21 cellular contexts compared by ENCODE assay signal in the genomic region with DNA sequence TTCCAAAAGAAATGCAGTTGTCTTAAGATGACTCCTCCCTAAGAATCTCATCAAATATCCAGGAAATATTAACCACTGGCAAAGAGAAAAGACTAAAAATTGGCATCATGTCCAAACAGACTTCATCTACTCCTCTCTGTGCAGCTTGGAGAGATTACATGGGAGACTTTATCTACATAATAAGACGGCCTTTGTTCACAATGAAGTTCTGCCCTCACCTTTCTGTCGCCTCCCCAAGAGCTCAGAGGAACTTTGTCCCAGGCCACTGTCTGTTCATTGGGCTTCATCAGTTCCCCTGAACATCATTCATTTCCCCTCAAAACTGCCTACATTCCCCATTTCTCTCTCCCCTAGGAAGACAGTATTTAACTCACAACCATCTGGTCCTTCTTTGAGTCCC. TPM values are rescaled to one million over a fixed set of nuclear protein-coding genes. Genes with fewer than 3 reads are reported as not detected.
DNase-seq lines count a peak whose midpoint lies in the region; ATAC-seq, FAIRE-seq and TF ChIP-seq lines count a peak whose summit lies in the region.
"Had no signal": no experiment of that assay in that cellular context is flagged by ENCODE, and none has a peak within 500 bp of the region (broad histone marks: within the 10 kb centered on the region; RNA-seq: fewer than 3 reads in every experiment).

No MANE protein-coding gene starts in this region.

- TF ChIP-seq POLR2A in erythroblast (IDR thresholded peaks at IDR 0.05; ENCODE audit: low read length): no peak

- H3K27me3 Mint-ChIP-seq in astrocyte (ENCODE audit: low read depth, unreplicated experiment) (no peaks in the 10 kb centered on the region), endothelial cell (ENCODE audit: unreplicated experiment) (no peaks in the 10 kb centered on the region)
- H3K27me3 Mint-ChIP-seq in stimulated activated naive CD8-positive, alpha-beta T cell treated with anti-CD3 and anti-CD28 coated beads, Interleukin-15, amount 100 ng/mL, for 72 hours: no peaks in the 10 kb centered on the region
- H3K27me3 Mint-ChIP-seq: CD4-positive, CD25-positive, alpha-beta regulatory T cell; CD8-positive, alpha-beta memory T cell; IgD-negative memory B cell had no signal

- no peak overlapping the region for H3K27ac ChIP-seq in HEK293 (ENCODE audit: extremely low read depth, low read depth, low read length)
- no peak overlapping the region for H3K27ac ChIP-seq in astrocyte (ENCODE audit: low read depth, low read length)
- H3K27ac ChIP-seq in osteoblast (ENCODE audit: low read depth, low read length): no peak overlapping the region

- H3K79me2 ChIP-seq in astrocyte (ENCODE audit: insufficient read depth, low read length) (no peaks in the 10 kb centered on the region), osteoblast (ENCODE audit: insufficient read depth, low read length) (no peaks in the 10 kb centered on the region)

- no peak overlapping the region for H3K4me3 ChIP-seq in HEK293 (ENCODE audit: low read depth, low read length)
- H3K4me3 ChIP-seq in astrocyte (ENCODE audit: insufficient read depth, low read depth, low read length): no peak overlapping the region
- H3K4me3 ChIP-seq in osteoblast (ENCODE audit: insufficient read depth, low read length): no peak overlapping the region
- H3K4me3 ChIP-seq: GM12878 had no signal

- peaks cover 1% of the 10 kb centered on the region for H3K9me3 Mint-ChIP-seq in astrocyte (ENCODE audit: unreplicated experiment)
- no peaks in the 10 kb centered on the region for H3K9me3 Mint-ChIP-seq in endothelial cell (ENCODE audit: unreplicated experiment)
- peaks cover 0 to 5% of the 10 kb centered on the region in 2 donors for H3K9me3 Mint-ChIP-seq in stimulated activated naive CD8-positive, alpha-beta T cell treated with anti-CD3 and anti-CD28 coated beads, Interleukin-15, amount 100 ng/mL, for 72 hours
- H3K9me3 Mint-ChIP-seq: CD4-positive, CD25-positive, alpha-beta regulatory T cell; CD8-positive, alpha-beta memory T cell; IgD-negative memory B cell had no signal

- H3K9ac ChIP-seq in astrocyte (ENCODE audit: low read length): no peak overlapping the region

- H2AFZ ChIP-seq in astrocyte (ENCODE audit: low read depth, low read length): no peak overlapping the region
- no peak overlapping the region for H2AFZ ChIP-seq in osteoblast (ENCODE audit: low read length)

- H4K20me1 ChIP-seq in astrocyte (ENCODE audit: insufficient read depth, low read length) (no peaks in the 10 kb centered on the region), osteoblast (ENCODE audit: insufficient read depth, low read length) (no peaks in the 10 kb centered on the region)

- H3K4me1 ChIP-seq in HEK293 (ENCODE audit: control insufficient read depth, insufficient read depth, low read length) (no peaks in the 10 kb centered on the region), astrocyte (ENCODE audit: insufficient read depth, low read length) (peaks cover 9% of the 10 kb centered on the region), osteoblast (ENCODE audit: insufficient read depth, low read length) (peaks cover 9% of the 10 kb centered on the region)
- H3K4me1 ChIP-seq: BE2C had no signal

- H3K36me3 ChIP-seq in HEK293 (ENCODE audit: control insufficient read depth in 2 of 2, insufficient read depth in 1 of 2, low read length in 2 of 2) (peaks cover 0 to 15% of the 10 kb centered on the region in 2 experiments; a peak in 2 of 3 replicates), astrocyte (ENCODE audit: insufficient read depth, low read length) (no peaks in the 10 kb centered on the region), osteoblast (ENCODE audit: insufficient read depth, low read length) (no peaks in the 10 kb centered on the region)
- H3K36me3 ChIP-seq: BE2C had no signal

- no peak for FAIRE-seq in astrocyte (lab: Jason Lieb, UNC)
- FAIRE-seq: GM12878, HTR-8/SVneo had no signal

- no peak for DNase-seq in astrocyte (ENCODE audit: low read depth)
- no peak for DNase-seq in endothelial cell (ENCODE audit: low spot score)
- DNase-seq in osteoblast (ENCODE audit: insufficient read length, low spot score, missing footprints): peak; percentile 46
- DNase-seq in stimulated activated naive CD8-positive, alpha-beta T cell treated with anti-CD3 and anti-CD28 coated beads, Interleukin-15, amount 100 ng/mL, for 72 hours: no peak
- DNase-seq in activated CD8-positive, alpha-beta memory T cell treated with anti-CD3 and anti-CD28 coated beads, Interleukin-2, amount 50 U/mL, for 4 hours: no peak
- DNase-seq in erythroblast (lab: John Stamatoyannopoulos, UW): no peak
- DNase-seq: BE2C; C1 segment of cervical spinal cord; CD4-positive, CD25-positive, alpha-beta regulatory T cell; CD8-positive, alpha-beta memory T cell; COR-L47; DMS 273 treated with DMSO at 0.1 percent for 48 hours; DMS53; DND-41; EL; GOT3; HCEC 1CT had no signal

- H3K27me3 ChIP-seq in astrocyte (ENCODE audit: insufficient read depth, low read length) (no peaks in the 10 kb centered on the region), osteoblast (ENCODE audit: insufficient read depth, low read length) (no peaks in the 10 kb centered on the region)
- H3K27me3 ChIP-seq: BE2C had no signal

- CTCF ChIA-PET in HEK293 (lab: Yijun Ruan, JAX): interaction anchor here (1.4 kb wide), 1 partner anchor 21 kb away, joined by 4 read pairs; no protein-coding TSS in a partner anchor

- TF ChIP-seq CTCF in HEK293 (tag by site-specific recombination; IDR thresholded peaks at IDR 0.05): no peak
- no peak for TF ChIP-seq CTCF in astrocyte (IDR thresholded peaks at IDR 0.05; ENCODE audit: insufficient read depth, low read depth, low read length)
- TF ChIP-seq CTCF in endothelial cell (IDR thresholded peaks at IDR 0.05; ENCODE audit: unreplicated experiment): no peak
- no peak for TF ChIP-seq CTCF in osteoblast (IDR thresholded peaks at IDR 0.05; ENCODE audit: extremely low read depth, low read depth, low read length)

- no peak overlapping the region for H3K27ac Mint-ChIP-seq in astrocyte (ENCODE audit: unreplicated experiment)
- H3K27ac Mint-ChIP-seq in endothelial cell (ENCODE audit: unreplicated experiment): peak overlapping the region; percentile 74
- no peak overlapping the region for H3K27ac Mint-ChIP-seq in stimulated activated naive CD8-positive, alpha-beta T cell treated with anti-CD3 and anti-CD28 coated beads, Interleukin-15, amount 100 ng/mL, for 72 hours
- H3K27ac Mint-ChIP-seq: CD8-positive, alpha-beta memory T cell; IgD-negative memory B cell had no signal

- no peaks in the 10 kb centered on the region for H3K9me3 ChIP-seq in HEK293 (ENCODE audit: control insufficient read depth, insufficient read depth, low read depth, low read length)
- H3K9me3 ChIP-seq in astrocyte (ENCODE audit: insufficient read depth, low read depth, low read length): no peaks in the 10 kb centered on the region
- no peaks in the 10 kb centered on the region for H3K9me3 ChIP-seq in osteoblast (ENCODE audit: low read depth, low read length)
- H3K9me3 ChIP-seq: BE2C had no signal

- no peak overlapping the region for H3K4me2 ChIP-seq in astrocyte (ENCODE audit: low read length)
- no peak overlapping the region for H3K4me2 ChIP-seq in osteoblast (ENCODE audit: insufficient read depth, low read length)

- no peak for ATAC-seq in stimulated activated naive CD8-positive, alpha-beta T cell treated with anti-CD3 and anti-CD28 coated beads, Interleukin-15, amount 100 ng/mL, for 72 hours
- ATAC-seq: GM12878 had no signal

- H3K36me3 Mint-ChIP-seq in astrocyte (ENCODE audit: low read depth, unreplicated experiment): peaks cover 11% of the 10 kb centered on the region
- H3K36me3 Mint-ChIP-seq in endothelial cell (ENCODE audit: low read depth, unreplicated experiment): peaks cover 23% of the 10 kb centered on the region
- H3K36me3 Mint-ChIP-seq: IgD-negative memory B cell had no signal

- H3K4me1 Mint-ChIP-seq in astrocyte (ENCODE audit: low read depth, unreplicated experiment) (no peaks in the 10 kb centered on the region), endothelial cell (ENCODE audit: unreplicated experiment) (peaks cover 39% of the 10 kb centered on the region)
- H3K4me1 Mint-ChIP-seq in stimulated activated naive CD8-positive, alpha-beta T cell treated with anti-CD3 and anti-CD28 coated beads, Interleukin-15, amount 100 ng/mL, for 72 hours: peaks cover 5% of the 10 kb centered on the region

- H3K4me3 Mint-ChIP-seq in astrocyte (ENCODE audit: unreplicated experiment) (peak overlapping the region; percentile 36), endothelial cell (ENCODE audit: unreplicated experiment) (no peak overlapping the region)
- no peak overlapping the region for H3K4me3 Mint-ChIP-seq in stimulated activated naive CD8-positive, alpha-beta T cell treated with anti-CD3 and anti-CD28 coated beads, Interleukin-15, amount 100 ng/mL, for 72 hours

- POLR2A ChIA-PET in HEK293 (lab: Yijun Ruan, JAX): interaction anchor here (1.8 kb wide), 1 partner anchor 11 kb away, joined by 7 read pairs; no protein-coding TSS in a partner anchor

TF ChIP-seq in HEK293, 187 proteins besides CTCF, POLR2A, EP300 and RAD21:
- TF ChIP-seq ZNF530 (tag by site-specific recombination; IDR thresholded peaks at IDR 0.05; ENCODE audit: low read depth) (peak; percentile 86; the same call in 1 of the 2 replicates), ZEB2 (tag by site-specific recombination; IDR thresholded peaks at IDR 0.05) (no peak)

RNA-seq across cellular contexts. Expression of a gene that starts 22.4 kb away (rescaled TPM):
- total RNA-seq in astrocyte (25.8 and 26.6 TPM in 2 replicates), endothelial cell (ENCODE audit: unreplicated experiment) (165 TPM), osteoblast (33.7 and 35.4 TPM in 2 replicates)

RNA-seq across cellular contexts. Expression of a gene that starts 32.4 kb away (rescaled TPM):
- 114 and 138 TPM in 2 replicates for total RNA-seq in astrocyte
- 98.4 TPM for total RNA-seq in endothelial cell (ENCODE audit: unreplicated experiment)
- total RNA-seq in osteoblast: 33.3 and 34.8 TPM in 2 replicates

RNA-seq across cellular contexts. Expression of a gene that starts 53.4 kb away (rescaled TPM):
- total RNA-seq in astrocyte (9.5 and 10.6 TPM in 2 replicates), endothelial cell (ENCODE audit: unreplicated experiment) (43.7 TPM), osteoblast (6.8 and 9.0 TPM in 2 replicates)
